ENCODE assay signal across 10 cellular contexts in genomic region chr2:218981390-218982311, GRCh38. TPM values are rescaled to one million over a fixed set of nuclear protein-coding genes. Genes with fewer than 3 reads are reported as not detected.
DNase-seq lines count a peak whose midpoint lies in the region; ATAC-seq and TF ChIP-seq lines count a peak whose summit lies in the region.
"Had no signal": no experiment of that assay in that cellular context is flagged by ENCODE, and none has a peak within 500 bp of the region (broad histone marks: within the 10 kb centered on the region; RNA-seq: fewer than 3 reads in every experiment).

No MANE protein-coding gene starts in this region.

- H3K27me3 ChIP-seq in H7 (ENCODE audit: control insufficient read depth, insufficient read depth, low read length) (peaks cover 88% of the 10 kb centered on the region), prostate gland (replicated peaks; ENCODE audit: insufficient read depth) (peaks cover 17% of the 10 kb centered on the region)

- H3K9me3 ChIP-seq in prostate gland, result no peaks in the 10 kb centered on the region

- WGBS in prostate gland, result 5% methylated on average over 49 of the region's 98 CpGs

- H3K36me3 ChIP-seq in H7 (replicated peaks; ENCODE audit: control insufficient read depth, insufficient read depth, low read length), result no peaks in the 10 kb centered on the region
- H3K36me3 ChIP-seq in prostate gland, result no peaks in the 10 kb centered on the region

- no peak overlapping the region for H3K27ac ChIP-seq in prostate gland

- H3K4me3 ChIP-seq in H7 (ENCODE audit: insufficient read depth, low read depth, low read length) (no peak overlapping the region), epithelial cell of esophagus (ENCODE audit: low read length) (no peak overlapping the region), prostate gland (peak overlapping the region; percentile 0 to 22)

- no peak for TF ChIP-seq CTCF in epithelial cell of esophagus (IDR thresholded peaks at IDR 0.05; ENCODE audit: insufficient read depth, low read depth, low read length, missing control alignments)
- TF ChIP-seq CTCF in prostate gland (IDR thresholded peaks at IDR 0.05), result no peak

- TF ChIP-seq POLR2A in prostate gland (IDR thresholded peaks at IDR 0.05), result no peak

- intact Hi-C loops in prostate gland (cut with DNase I), result no loop called here

- ATAC-seq in GM21447 (IDR thresholded peaks at IDR 0.05; ENCODE audit: unreplicated experiment), result no peak

- H3K4me1 ChIP-seq in prostate gland (replicated peaks), result peaks cover 4% of the 10 kb centered on the region

- DNase-seq in H7 (peak; percentile 78), SHP77 (lab: John Stamatoyannopoulos, UW) (peak; percentile 38 to 42), epithelial cell of esophagus (ENCODE audit: low read depth) (peak; percentile 64), prostate gland (ENCODE audit: low spot score) (no peak), AG08395 (ENCODE audit: low spot score) (no peak), cortex of kidney (lab: John Stamatoyannopoulos, UW) (no peak), medulla oblongata (ENCODE audit: extremely low spot score) (no peak)

RNA-seq across cellular contexts. Expression of gene FEV, which starts 3.3 kb away (rescaled TPM):
- total RNA-seq in H7 (2014; rRNA removed; shearing (Covaris generic)), result not detected in 2 replicates
- total RNA-seq in prostate gland, result 10 to 100 TPM in 1 of 2 donors, 1 to 10 TPM in 1; 1.8 to 25.9 TPM
- total RNA-seq: glomerular endothelial cell, NCI-H460 had no signal

RNA-seq across cellular contexts. Expression of gene CRYBA2, which starts 11.6 kb away (rescaled TPM):
- not detected in 2 replicates for total RNA-seq in H7 (2014; rRNA removed; shearing (Covaris generic))
- 1 to 10 TPM in 1 of 2 donors, not detected in 1; 3.0 TPM for total RNA-seq in prostate gland
- total RNA-seq: glomerular endothelial cell, NCI-H460 had no signal

RNA-seq across cellular contexts. Expression of gene CDK5R2, which starts 22.2 kb away (rescaled TPM):
- 0.17 TPM in 1 of 2 replicates, not detected in the other for total RNA-seq in H7 (2014; rRNA removed; shearing (Covaris generic))
- not detected for total RNA-seq in prostate gland
- total RNA-seq: glomerular endothelial cell had no signal

RNA-seq across cellular contexts. Expression of gene CFAP65, which starts 59.7 kb away (rescaled TPM):
- 0.11 TPM in 1 of 2 replicates, not detected in the other for total RNA-seq in H7 (2014; rRNA removed; shearing (Covaris generic))
- 1 to 10 TPM in 1 of 2 donors, not detected in 1; 4.4 TPM for total RNA-seq in prostate gland
- total RNA-seq: glomerular endothelial cell, NCI-H460 had no signal

Comparison
In these comparisons a context has a peak if more than half of its experiments do, and no peak if none do; other contexts are left out.
1. DNase-seq: peak in H7 (single experiment), SHP77 (2 of 2) and epithelial cell of esophagus (single experiment); none in prostate gland (single experiment), AG08395 (single experiment), cortex of kidney (single experiment) and medulla oblongata (single experiment).
2. H3K4me3 ChIP-seq: peak in prostate gland (2 of 2); none in H7 (single experiment) and epithelial cell of esophagus (single experiment).